In the genomic region with DNA sequence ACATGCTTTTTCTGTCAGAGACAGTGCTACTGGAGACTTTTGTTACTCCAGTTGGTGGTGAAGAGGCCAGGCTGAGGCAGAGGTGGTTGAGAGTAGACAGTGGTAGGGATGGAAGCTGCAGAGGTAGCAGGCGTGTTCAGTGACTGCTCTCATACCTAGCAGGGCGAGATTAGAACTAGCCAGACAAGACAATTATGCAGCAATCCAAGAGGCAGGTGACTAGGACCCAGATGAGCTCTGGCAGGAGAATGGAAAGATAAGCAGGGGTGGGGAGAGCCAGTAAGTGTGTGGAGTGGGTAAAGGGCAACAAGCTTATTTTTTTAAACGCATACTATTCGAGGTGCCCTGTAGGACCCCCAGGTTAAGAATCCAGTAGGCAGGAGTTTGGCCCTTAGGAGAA, we compare ENCODE assay signal across 31 cellular contexts. TPM values are rescaled to one million over a fixed set of nuclear protein-coding genes. Genes with fewer than 3 reads are reported as not detected.
"Had no signal": no experiment of that assay in that cellular context is flagged by ENCODE, and none has a peak within 500 bp of the region (broad histone marks: within the 10 kb centered on the region; RNA-seq: fewer than 3 reads in every experiment).

No MANE protein-coding gene starts in this region.

- H3K36me3 ChIP-seq: adrenal gland, esophagus squamous epithelium, heart right ventricle, sigmoid colon, stomach, thyroid gland, upper lobe of right lung had no signal

- ATAC-seq: body of pancreas; heart right ventricle; naive thymus-derived CD8-positive, alpha-beta T cell; psoas muscle; stimulated activated naive B cell treated with anti-CD40 and anti-IgM and Interleukin-4, amounts not matched to agents 10 μg/mL and 1 μg/mL and 100 μg/mL, for 72 hours; upper lobe of right lung had no signal

- H3K4me3 Mint-ChIP-seq: activated B cell treated with CpG ODN at 0.5 μM for 24 hours; activated naive CD4-positive, alpha-beta T cell treated with anti-CD3 and anti-CD28 coated beads for 36 hours; activated naive CD8-positive, alpha-beta T cell treated with anti-CD3 and anti-CD28 coated beads for 36 hours; endodermal cell; naive thymus-derived CD8-positive, alpha-beta T cell; neural crest cell; stimulated activated naive B cell treated with anti-CD40 and anti-IgM and Interleukin-4, amounts not matched to agents 10 μg/mL and 1 μg/mL and 100 μg/mL, for 72 hours; T-helper 2 cell treated with Interferon-gamma antibody and Interleukin-4, amounts not matched to agents 5 μg/mL and 100 μg/mL, for 36 hours had no signal

- H3K4me1 Mint-ChIP-seq: neural crest cell had no signal

- H3K36me3 Mint-ChIP-seq: activated naive CD8-positive, alpha-beta T cell treated with anti-CD3 and anti-CD28 coated beads for 36 hours; naive thymus-derived CD8-positive, alpha-beta T cell; stimulated activated naive B cell treated with anti-CD40 and anti-IgM and Interleukin-4, amounts not matched to agents 10 μg/mL and 1 μg/mL and 100 μg/mL, for 72 hours had no signal

- H3K9me3 Mint-ChIP-seq: activated B cell treated with CpG ODN at 0.5 μM for 24 hours; activated naive CD4-positive, alpha-beta T cell treated with anti-CD3 and anti-CD28 coated beads for 36 hours; activated naive CD8-positive, alpha-beta T cell treated with anti-CD3 and anti-CD28 coated beads for 36 hours; endodermal cell; neural crest cell; stimulated activated naive B cell treated with anti-CD40 and anti-IgM and Interleukin-4, amounts not matched to agents 10 μg/mL and 1 μg/mL and 100 μg/mL, for 72 hours; T-helper 2 cell treated with Interferon-gamma antibody and Interleukin-4, amounts not matched to agents 5 μg/mL and 100 μg/mL, for 36 hours had no signal

- H2AFZ ChIP-seq: parathyroid adenoma had no signal

- H3K9me3 ChIP-seq: adrenal gland, body of pancreas, esophagus squamous epithelium, heart right ventricle, psoas muscle, sigmoid colon, stomach, thyroid gland, upper lobe of right lung had no signal

- H3K27ac ChIP-seq: adrenal gland, body of pancreas, coronary artery, esophagus squamous epithelium, heart right ventricle, parathyroid adenoma, psoas muscle, sigmoid colon, stomach, thyroid gland, upper lobe of right lung had no signal

- H3K27ac Mint-ChIP-seq: activated B cell treated with CpG ODN at 0.5 μM for 24 hours; activated naive CD4-positive, alpha-beta T cell treated with anti-CD3 and anti-CD28 coated beads for 36 hours; activated naive CD8-positive, alpha-beta T cell treated with anti-CD3 and anti-CD28 coated beads for 36 hours; endodermal cell; stimulated activated naive B cell treated with anti-CD40 and anti-IgM and Interleukin-4, amounts not matched to agents 10 μg/mL and 1 μg/mL and 100 μg/mL, for 72 hours; T-helper 2 cell treated with Interferon-gamma antibody and Interleukin-4, amounts not matched to agents 5 μg/mL and 100 μg/mL, for 36 hours had no signal

- H3K27me3 ChIP-seq: body of pancreas, sigmoid colon, thyroid gland, upper lobe of right lung had no signal

- H3K79me2 ChIP-seq: parathyroid adenoma had no signal

- H3K4me3 ChIP-seq: adrenal gland, body of pancreas, coronary artery, dorsolateral prefrontal cortex, esophagus squamous epithelium, heart right ventricle, psoas muscle, sigmoid colon, smooth muscle cell, stomach, thyroid gland, upper lobe of right lung had no signal

- H3K4me2 ChIP-seq: smooth muscle cell had no signal

- H3K9ac ChIP-seq: parathyroid adenoma had no signal

- DNase-seq: activated B cell treated with CpG ODN at 0.5 μM for 24 hours; activated CD8-positive, alpha-beta memory T cell treated with anti-CD3 and anti-CD28 coated beads for 24 hours; activated effector memory CD4-positive, alpha-beta T cell treated with anti-CD3 and anti-CD28 coated beads, Interleukin-2, amount 50 U/mL, for 16 hours; activated naive CD4-positive, alpha-beta T cell treated with anti-CD3 and anti-CD28 coated beads for 36 hours; activated naive CD8-positive, alpha-beta T cell treated with anti-CD3 and anti-CD28 coated beads for 36 hours; adrenal gland; aorta; body of pancreas; dorsolateral prefrontal cortex; endodermal cell; esophagus squamous epithelium; foreskin melanocyte; heart right ventricle; mammary epithelial cell; midbrain; naive thymus-derived CD8-positive, alpha-beta T cell; occipital lobe; psoas muscle; sigmoid colon; stimulated activated CD4-positive, alpha-beta T cell treated with anti-CD3 and anti-CD28 coated beads, Interleukin-2, amount 100 ng/mL, for 24 hours; stimulated activated naive B cell treated with anti-CD40 and anti-IgM and Interleukin-4, amounts not matched to agents 10 μg/mL and 1 μg/mL and 100 μg/mL, for 72 hours; stomach; T-helper 1 cell; thyroid gland; upper lobe of right lung had no signal

RNA-seq across cellular contexts. Expression of gene PPP1R36, which starts 4.8 kb away (rescaled TPM):
- total RNA-seq: activated B cell treated with CpG ODN at 0.5 μM for 24 hours; activated naive CD4-positive, alpha-beta T cell treated with anti-CD3 and anti-CD28 coated beads for 36 hours; glomerular endothelial cell; naive thymus-derived CD8-positive, alpha-beta T cell had no signal
- polyA plus RNA-seq: naive thymus-derived CD8-positive, alpha-beta T cell had no signal
